Comparison of ENCODE assay signal across 3 cellular contexts in genomic region chr20:17612975-17613327, GRCh38.
TF ChIP-seq lines count a peak whose summit lies in the region.

No MANE protein-coding gene starts in this region.

TF ChIP-seq in SK-N-SH, 30 proteins besides CTCF, POLR2A, EP300 and RAD21 (continues in another document):
- TF ChIP-seq USF2 (IDR thresholded peaks at IDR 0.05; ENCODE audit: borderline replicate concordance, low read depth, low read length), result no peak
- no peak for TF ChIP-seq PBX3 (IDR thresholded peaks at IDR 0.05)
- no peak for TF ChIP-seq FOXM1 (IDR thresholded peaks at IDR 0.05; ENCODE audit: low read depth)
- TF ChIP-seq TEAD4 (IDR thresholded peaks at IDR 0.05; ENCODE audit: borderline replicate concordance, insufficient read depth), result no peak
- TF ChIP-seq NFIC (IDR thresholded peaks at IDR 0.05; ENCODE audit: borderline replicate concordance), result no peak
- no peak for TF ChIP-seq POLR2AphosphoS5 (IDR thresholded peaks at IDR 0.05; ENCODE audit: low read depth, low read length)
- TF ChIP-seq NRF1 (IDR thresholded peaks at IDR 0.05; ENCODE audit: low read depth, low read length), result no peak
- no peak for TF ChIP-seq TAF1 (IDR thresholded peaks at IDR 0.05; ENCODE audit: borderline replicate concordance, low read depth, low read length)
- TF ChIP-seq USF1 (IDR thresholded peaks at IDR 0.05; ENCODE audit: borderline replicate concordance, low read depth), result no peak
- TF ChIP-seq REST (IDR thresholded peaks at IDR 0.05; ENCODE audit: low read depth, low read length), result no peak
- TF ChIP-seq SIN3A (IDR thresholded peaks at IDR 0.05; ENCODE audit: borderline replicate concordance, low read depth, low read length), result no peak
- no peak for TF ChIP-seq JUND (IDR thresholded peaks at IDR 0.05)
- TF ChIP-seq MAX (IDR thresholded peaks at IDR 0.05; ENCODE audit: low read depth), result no peak

TF ChIP-seq in SK-N-SH treated with all-trans-retinoic acid at 6 μM for 48 hours, 23 proteins besides CTCF, POLR2A, EP300 and RAD21:
- TF ChIP-seq ZC3H10 (CRISPR knock-in tag; IDR thresholded peaks at IDR 0.05), result no peak
- no peak for TF ChIP-seq PPARA (CRISPR knock-in tag; IDR thresholded peaks at IDR 0.05; ENCODE audit: borderline replicate concordance)
- TF ChIP-seq TSHZ2 (CRISPR knock-in tag; IDR thresholded peaks at IDR 0.05), result no peak
- no peak for TF ChIP-seq CSDC2 (CRISPR knock-in tag; IDR thresholded peaks at IDR 0.05)
- no peak for TF ChIP-seq RARB (CRISPR knock-in tag; IDR thresholded peaks at IDR 0.05)
- TF ChIP-seq ZNF565 (CRISPR knock-in tag; conservative IDR thresholded peaks at IDR 0.05; ENCODE audit: low read depth), result no peak
- TF ChIP-seq CREB5 (CRISPR knock-in tag; IDR thresholded peaks at IDR 0.05; ENCODE audit: low read depth), result no peak
- TF ChIP-seq ESRRG (CRISPR knock-in tag; IDR thresholded peaks at IDR 0.05), result no peak
- TF ChIP-seq BACH2 (CRISPR knock-in tag; IDR thresholded peaks at IDR 0.05; ENCODE audit: borderline replicate concordance), result no peak
- TF ChIP-seq ZNF8 (CRISPR knock-in tag; IDR thresholded peaks at IDR 0.05), result no peak
- TF ChIP-seq TCF4 (CRISPR knock-in tag; IDR thresholded peaks at IDR 0.05; ENCODE audit: borderline replicate concordance), result no peak
- no peak for TF ChIP-seq ZNF70 (CRISPR knock-in tag; IDR thresholded peaks at IDR 0.05)
- TF ChIP-seq SNAI2 (CRISPR knock-in tag; IDR thresholded peaks at IDR 0.05), result no peak

TF ChIP-seq in endothelial cell of umbilical vein, 7 proteins besides CTCF, POLR2A, EP300 and RAD21:
- no peak for TF ChIP-seq JUN (IDR thresholded peaks at IDR 0.05; ENCODE audit: borderline replicate concordance, insufficient read depth, insufficient read length, low read depth)
- peak; percentile 20 for TF ChIP-seq POLR2AphosphoS5 (IDR thresholded peaks at IDR 0.05; ENCODE audit: insufficient read depth, low read depth, low read length)
